In the genomic region with DNA sequence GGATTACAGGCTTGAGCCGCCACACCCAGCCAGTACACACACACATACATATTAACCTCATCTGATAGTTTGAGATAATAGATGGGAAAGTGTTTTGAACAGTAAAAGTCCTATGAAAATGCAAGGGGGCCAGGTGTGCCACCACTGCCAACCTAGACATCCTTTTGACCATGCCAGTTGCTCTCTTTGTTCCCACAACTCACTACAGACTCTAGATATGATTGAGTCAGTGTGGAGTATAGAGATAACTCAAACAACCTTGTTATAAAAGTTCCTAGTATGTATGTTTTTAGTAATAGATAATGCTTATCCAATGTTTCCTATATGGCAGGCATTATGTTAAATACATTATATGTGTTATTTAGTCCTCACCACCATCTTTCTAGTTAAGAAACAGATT, we compare ENCODE assay signal across 7 cellular contexts.
"Had no signal": no experiment of that assay in that cellular context is flagged by ENCODE, and none has a peak within 500 bp of the region (broad histone marks: within the 10 kb centered on the region; RNA-seq: fewer than 3 reads in every experiment).

No MANE protein-coding gene starts in this region.

- ATAC-seq: GM23338 had no signal

- H3K4me1 Mint-ChIP-seq: GM23338, H9 had no signal

- H3K4me3 ChIP-seq: GM23338 had no signal

- H3K4me3 Mint-ChIP-seq: GM23338, H9 had no signal

- H3K27ac Mint-ChIP-seq: GM23338, H9 had no signal

- DNase-seq: H9, HCEC 1CT, IMR-90 had no signal

- H3K4me2 ChIP-seq: GM23338 had no signal

- FAIRE-seq: H1, H54, HTR-8/SVneo had no signal

- H2AFZ ChIP-seq: GM23338 had no signal

- H3K9me3 Mint-ChIP-seq: GM23338, H9 had no signal
